ENCODE assay signal across 11 cellular contexts in the genomic region with DNA sequence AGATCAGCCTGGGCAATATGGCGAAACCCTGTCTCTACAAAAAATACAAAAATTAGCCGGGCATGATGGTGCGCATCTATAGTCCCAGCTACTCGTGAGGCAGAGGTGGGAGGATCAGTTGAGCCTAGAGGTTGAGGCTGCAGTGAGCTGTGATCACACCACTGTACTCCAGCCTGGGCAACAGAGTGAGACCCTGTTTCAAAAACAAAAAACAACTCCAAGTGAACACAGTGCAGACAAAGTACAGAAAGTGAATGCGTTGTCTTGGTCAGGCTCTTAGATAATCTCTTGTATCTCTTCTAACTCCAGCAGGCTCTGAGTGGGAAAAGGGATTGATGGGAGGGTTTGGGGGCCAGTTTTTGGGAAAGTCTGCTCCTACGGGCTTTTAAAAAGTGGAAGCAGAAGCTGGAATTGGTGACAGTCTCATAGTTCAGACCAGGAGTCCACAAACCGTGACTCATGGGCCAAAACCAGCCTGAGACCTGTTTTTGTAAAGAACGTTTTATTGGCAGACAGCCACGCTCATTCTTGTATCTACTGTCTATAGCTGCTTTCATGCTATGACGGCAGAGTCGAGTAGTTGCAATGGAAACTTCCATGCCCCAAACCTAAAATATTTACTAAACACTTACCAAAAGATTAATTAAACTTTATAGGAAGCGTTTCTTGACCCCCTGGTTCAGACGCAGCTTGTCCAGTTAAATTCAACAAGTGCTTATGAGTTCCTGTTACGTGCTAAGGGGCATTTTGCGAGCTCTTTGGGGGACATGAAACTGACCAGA. TPM values are rescaled to one million over a fixed set of nuclear protein-coding genes. Genes with fewer than 3 reads are reported as not detected.
DNase-seq lines count a peak whose midpoint lies in the region; ATAC-seq and TF ChIP-seq lines count a peak whose summit lies in the region.
"Had no signal": no experiment of that assay in that cellular context is flagged by ENCODE, and none has a peak within 500 bp of the region (broad histone marks: within the 10 kb centered on the region; RNA-seq: fewer than 3 reads in every experiment).

No MANE protein-coding gene starts in this region.

- H3K9ac ChIP-seq in colonic mucosa (ENCODE audit: low read depth in 2 of 2, low read length in 2 of 2), result no peak overlapping the region

- H3K9me3 ChIP-seq in colonic mucosa (no peaks in the 10 kb centered on the region), left lung (no peaks in the 10 kb centered on the region)

- H3K27me3 Mint-ChIP-seq in stimulated activated naive CD8-positive, alpha-beta T cell treated with anti-CD3 and anti-CD28 coated beads, Interleukin-15, amount 100 ng/mL, for 72 hours, result no peaks in the 10 kb centered on the region
- H3K27me3 Mint-ChIP-seq: activated T-helper 17 cell treated with anti-CD3 and anti-CD28 coated beads, Interleukin-2, amount 50 U/mL, for 72 hours had no signal

- TF ChIP-seq CTCF in colonic mucosa (IDR thresholded peaks at IDR 0.05), result no peak
- TF ChIP-seq CTCF in left lung (IDR thresholded peaks at IDR 0.05), result no peak

- no peak overlapping the region for H3K4me3 Mint-ChIP-seq in stimulated activated naive CD8-positive, alpha-beta T cell treated with anti-CD3 and anti-CD28 coated beads, Interleukin-15, amount 100 ng/mL, for 72 hours
- H3K4me3 Mint-ChIP-seq: activated T-helper 17 cell treated with anti-CD3 and anti-CD28 coated beads, Interleukin-2, amount 50 U/mL, for 72 hours had no signal

- intact Hi-C loops in colonic mucosa (cut with DNase I) (no loop called here), left lung (cut with DNase I) (loop anchor here in 1 of 2 donors (5.0 kb wide), 1 partner anchor 84 kb away; no protein-coding TSS in a partner anchor)

- H3K27ac ChIP-seq in colonic mucosa, result peak overlapping the region; percentile 67
- peak overlapping the region; percentile 59 to 65 for H3K27ac ChIP-seq in left lung
- H3K27ac ChIP-seq in temporal lobe (ENCODE audit: low read depth, low read length), result peak overlapping the region; percentile 3
- H3K27ac ChIP-seq: SK-N-MC had no signal

- no peak overlapping the region for H3K27ac Mint-ChIP-seq in stimulated activated naive CD8-positive, alpha-beta T cell treated with anti-CD3 and anti-CD28 coated beads, Interleukin-15, amount 100 ng/mL, for 72 hours
- H3K27ac Mint-ChIP-seq: activated T-helper 17 cell treated with anti-CD3 and anti-CD28 coated beads, Interleukin-2, amount 50 U/mL, for 72 hours had no signal

- H3K4me3 ChIP-seq in colonic mucosa (no peak overlapping the region), left lung (no peak overlapping the region)
- H3K4me3 ChIP-seq: SK-N-MC had no signal

- peaks cover 0 to 8% of the 10 kb centered on the region in 2 donors for H3K9me3 Mint-ChIP-seq in stimulated activated naive CD8-positive, alpha-beta T cell treated with anti-CD3 and anti-CD28 coated beads, Interleukin-15, amount 100 ng/mL, for 72 hours
- H3K9me3 Mint-ChIP-seq: activated T-helper 17 cell treated with anti-CD3 and anti-CD28 coated beads, Interleukin-2, amount 50 U/mL, for 72 hours had no signal

- DNase-seq in HS-27A (ENCODE audit: low read depth), result peak; percentile 75
- no peak for DNase-seq in colonic mucosa
- DNase-seq in left lung, result peak in 1 of 2 donors; percentile 53
- DNase-seq in stimulated activated CD8-positive, alpha-beta memory T cell treated with anti-CD3 and anti-CD28 coated beads, Interleukin-4, amount 100 ng/mL, for 48 hours, result no peak
- no peak for DNase-seq in stimulated activated naive CD8-positive, alpha-beta T cell treated with anti-CD3 and anti-CD28 coated beads, Interleukin-15, amount 100 ng/mL, for 72 hours
- no peak for DNase-seq in LoVo (ENCODE audit: low spot score)
- DNase-seq: stimulated activated CD4-positive, alpha-beta T cell treated with anti-CD3 and anti-CD28 coated beads, Interleukin-2, amount 100 ng/mL, for 48 hours had no signal

- H3K4me1 ChIP-seq in colonic mucosa, result peaks cover 8% of the 10 kb centered on the region
- H3K4me1 ChIP-seq in left lung, result peaks cover 4 to 42% of the 10 kb centered on the region in 2 donors

- H3K36me3 ChIP-seq in colonic mucosa (peaks cover under 1% of the 10 kb centered on the region), left lung (peaks cover 4 to 94% of the 10 kb centered on the region in 2 donors)

- peak; percentile 76 for ATAC-seq in left lung
- no peak for ATAC-seq in stimulated activated naive CD8-positive, alpha-beta T cell treated with anti-CD3 and anti-CD28 coated beads, Interleukin-15, amount 100 ng/mL, for 72 hours
- no peak for ATAC-seq in HG03097 (IDR thresholded peaks at IDR 0.05; ENCODE audit: low FRiP score, unreplicated experiment)
- ATAC-seq: activated T-helper 17 cell treated with anti-CD3 and anti-CD28 coated beads, Interleukin-2, amount 50 U/mL, for 72 hours had no signal

- no peaks in the 10 kb centered on the region for H3K27me3 ChIP-seq in colonic mucosa
- no peaks in the 10 kb centered on the region for H3K27me3 ChIP-seq in left lung

- no peaks in the 10 kb centered on the region for H3K4me1 Mint-ChIP-seq in stimulated activated naive CD8-positive, alpha-beta T cell treated with anti-CD3 and anti-CD28 coated beads, Interleukin-15, amount 100 ng/mL, for 72 hours
- H3K4me1 Mint-ChIP-seq: activated T-helper 17 cell treated with anti-CD3 and anti-CD28 coated beads, Interleukin-2, amount 50 U/mL, for 72 hours had no signal

RNA-seq across cellular contexts. Expression of gene NDST1, which starts 32.9 kb away (rescaled TPM):
- total RNA-seq in colonic mucosa, result 10 to 100 TPM; 37.4 to 51.3 TPM
- total RNA-seq in left lung, result 100 to 1,000 TPM in 1 of 2 donors, 10 to 100 TPM in 1; 89.3 to 100 TPM
- total RNA-seq in temporal lobe, result 28.0 TPM

Comparison
In these comparisons a context has a peak if more than half of its experiments do, and no peak if none do; other contexts are left out.
1. H3K27ac ChIP-seq: peak in every context shown above with its lines; median percentile 67 in colonic mucosa; 62 in left lung; 3 in temporal lobe.